In genomic region chr6:24666616-24667377, GRCh38 we compare ENCODE assay signal across 1 cellular context.
A peak's percentile ranks its signal among the peaks of the same experiment; 100 is the strongest.
TF ChIP-seq lines count a peak whose summit lies in the region.

ACOT13 (plus strand) TSS chr6:24667077; CDS start chr6:24667264, 187 bp downstream.
TDP2 (minus strand) TSS chr6:24666899; CDS start chr6:24666862, 37 bp downstream.

TF ChIP-seq in HepG2, 621 proteins besides CTCF, POLR2A, EP300 and RAD21 (continued from another document and continues in another):
- TF ChIP-seq ATF2 (CRISPR knock-in tag; IDR thresholded peaks at IDR 0.05) (peak; percentile 91), HDAC2 (CRISPR knock-in tag; IDR thresholded peaks at IDR 0.05) (peak; percentile 92), SPEN (CRISPR knock-in tag; IDR thresholded peaks at IDR 0.05; ENCODE audit: low read depth) (peak; percentile 97), MXD3 (CRISPR knock-in tag; IDR thresholded peaks at IDR 0.05) (peak; percentile 90), ZNF501 (CRISPR knock-in tag; IDR thresholded peaks at IDR 0.05) (peak; percentile 95), ZNF574 (CRISPR knock-in tag; IDR thresholded peaks at IDR 0.05) (peak; percentile 95), GMEB2 (CRISPR knock-in tag; IDR thresholded peaks at IDR 0.05; ENCODE audit: low read depth) (peak; percentile 60; the same call in 1 of the 2 replicates), HOMEZ (CRISPR knock-in tag; IDR thresholded peaks at IDR 0.05; ENCODE audit: low read depth) (peak; percentile 96), ZNF274 (CRISPR knock-in tag; IDR thresholded peaks at IDR 0.05) (0 out of 2 replicates have a peak, but pooled peaks have one; percentile 63), MIER3 (CRISPR knock-in tag; IDR thresholded peaks at IDR 0.05; ENCODE audit: borderline replicate concordance) (peak; percentile 98), KLF12 (CRISPR knock-in tag; IDR thresholded peaks at IDR 0.05; ENCODE audit: borderline replicate concordance) (no peak; the same call in 1 of the 2 replicates), NCOA2 (CRISPR knock-in tag; IDR thresholded peaks at IDR 0.05) (peak; percentile 54; the same call in 1 of the 2 replicates), ZNF615 (CRISPR knock-in tag; IDR thresholded peaks at IDR 0.05; ENCODE audit: borderline replicate concordance) (0 out of 2 replicates have a peak, but pooled peaks have one; percentile 85), ZKSCAN8 (CRISPR knock-in tag; IDR thresholded peaks at IDR 0.05; ENCODE audit: borderline replicate concordance) (peak; percentile 78; the same call in 1 of the 2 replicates), ARNT (IDR thresholded peaks at IDR 0.05) (no peak), KDM2A (CRISPR knock-in tag; IDR thresholded peaks at IDR 0.05; ENCODE audit: borderline replicate concordance, low read depth) (peak; percentile 96), AKAP8 (CRISPR knock-in tag; IDR thresholded peaks at IDR 0.05) (peak; percentile 92), ZSCAN5A (CRISPR knock-in tag; IDR thresholded peaks at IDR 0.05; ENCODE audit: borderline replicate concordance) (peak; percentile 10; the same call in 1 of the 2 replicates), ZFP82 (CRISPR knock-in tag; IDR thresholded peaks at IDR 0.05; ENCODE audit: borderline replicate concordance) (peak; percentile 98), ZNF121 (CRISPR knock-in tag; IDR thresholded peaks at IDR 0.05) (no peak; the same call in 1 of the 2 replicates), PHF21A (CRISPR knock-in tag; IDR thresholded peaks at IDR 0.05) (peak; percentile 96), ZIK1 (CRISPR knock-in tag; IDR thresholded peaks at IDR 0.05; ENCODE audit: borderline replicate concordance, low read depth) (peak; percentile 94), GTF3A (CRISPR knock-in tag; conservative IDR thresholded peaks at IDR 0.05) (peak; percentile 63; the same call in 1 of the 2 replicates), BRCA1 (CRISPR knock-in tag; IDR thresholded peaks at IDR 0.05) (peak; percentile 89), ZNF280B (CRISPR knock-in tag; IDR thresholded peaks at IDR 0.05; ENCODE audit: borderline replicate concordance) (peak; percentile 55; the same call in 1 of the 2 replicates), GLI4 (CRISPR knock-in tag; IDR thresholded peaks at IDR 0.05; ENCODE audit: borderline replicate concordance) (no peak; the same call in 1 of the 2 replicates), CENPT (CRISPR knock-in tag; IDR thresholded peaks at IDR 0.05; ENCODE audit: low read depth) (no peak), E2F1 (CRISPR knock-in tag; IDR thresholded peaks at IDR 0.05) (peak; percentile 82), ZNF709 (CRISPR knock-in tag; IDR thresholded peaks at IDR 0.05) (peak; percentile 95), NRL (CRISPR knock-in tag; IDR thresholded peaks at IDR 0.05; ENCODE audit: borderline replicate concordance) (peak; percentile 73; the same call in 1 of the 2 replicates), ZNF10 (CRISPR knock-in tag; IDR thresholded peaks at IDR 0.05; ENCODE audit: borderline replicate concordance, low read depth) (no peak), ZNF670 (CRISPR knock-in tag; IDR thresholded peaks at IDR 0.05; ENCODE audit: borderline replicate concordance) (peak; percentile 98), HDAC6 (IDR thresholded peaks at IDR 0.05; ENCODE audit: low read depth, low read length) (no peak), ZFP1 (CRISPR knock-in tag; IDR thresholded peaks at IDR 0.05) (peak; percentile 94; the same call in 1 of the 2 replicates), ZBTB33 (CRISPR knock-in tag; IDR thresholded peaks at IDR 0.05) (no peak; the same call in 1 of the 2 replicates), SALL1 (CRISPR knock-in tag; IDR thresholded peaks at IDR 0.05) (peak; percentile 91), ZNF253 (CRISPR knock-in tag; IDR thresholded peaks at IDR 0.05; ENCODE audit: borderline replicate concordance) (no peak), KLF15 (CRISPR knock-in tag; IDR thresholded peaks at IDR 0.05; ENCODE audit: borderline replicate concordance) (peak; percentile 75; the same call in 1 of the 2 replicates), E2F2 (CRISPR knock-in tag; IDR thresholded peaks at IDR 0.05; ENCODE audit: borderline replicate concordance) (no peak), CSRNP2 (CRISPR knock-in tag; conservative IDR thresholded peaks at IDR 0.05; ENCODE audit: low read depth) (no peak), CBFB (CRISPR knock-in tag; IDR thresholded peaks at IDR 0.05) (peak; percentile 94)
